Comparison of ENCODE assay signal across 11 cellular contexts in the genomic region with DNA sequence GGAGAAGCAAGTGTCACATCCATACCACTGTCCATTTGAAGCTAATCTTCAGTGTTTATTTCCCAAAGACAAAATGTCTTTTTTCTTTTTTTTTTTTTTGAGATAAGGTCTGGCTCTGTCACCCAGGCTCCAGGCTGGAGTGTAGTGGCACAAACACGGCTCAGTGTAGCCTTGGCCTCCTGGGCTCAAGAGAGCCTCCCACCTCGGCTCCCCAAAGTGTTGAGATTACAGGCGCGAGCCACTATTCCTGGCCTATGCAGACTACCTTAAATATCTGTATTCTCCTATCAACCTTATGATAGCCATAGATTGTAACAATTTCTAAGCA. TPM values are rescaled to one million over a fixed set of nuclear protein-coding genes. Genes with fewer than 3 reads are reported as not detected.
DNase-seq lines count a peak whose midpoint lies in the region; ATAC-seq and TF ChIP-seq lines count a peak whose summit lies in the region.
"Had no signal": no experiment of that assay in that cellular context is flagged by ENCODE, and none has a peak within 500 bp of the region (broad histone marks: within the 10 kb centered on the region; RNA-seq: fewer than 3 reads in every experiment).

No MANE protein-coding gene starts in this region.

- H3K27ac Mint-ChIP-seq in stimulated activated naive CD8-positive, alpha-beta T cell treated with anti-CD3 and anti-CD28 coated beads, Interleukin-15, amount 100 ng/mL, for 72 hours, result no peak overlapping the region
- no peak overlapping the region for H3K27ac Mint-ChIP-seq in activated T-helper 17 cell treated with anti-CD3 and anti-CD28 coated beads, Interleukin-2, amount 50 U/mL, for 72 hours
- H3K27ac Mint-ChIP-seq in type B pancreatic cell, result peak overlapping the region; percentile 54
- H3K27ac Mint-ChIP-seq: nephron progenitor cell had no signal

- TF ChIP-seq CTCF in type B pancreatic cell (conservative IDR thresholded peaks at IDR 0.05), result no peak
- no peak for TF ChIP-seq CTCF in foreskin fibroblast (IDR thresholded peaks at IDR 0.05; ENCODE audit: low read depth, low read length)

- no peaks in the 10 kb centered on the region for H3K36me3 Mint-ChIP-seq in activated T-helper 17 cell treated with anti-CD3 and anti-CD28 coated beads, Interleukin-2, amount 50 U/mL, for 72 hours (ENCODE audit: low read depth)
- no peaks in the 10 kb centered on the region for H3K36me3 Mint-ChIP-seq in type B pancreatic cell

- H3K36me3 ChIP-seq in H7 (replicated peaks; ENCODE audit: control insufficient read depth, insufficient read depth, low read length), result no peaks in the 10 kb centered on the region
- H3K36me3 ChIP-seq: gastrocnemius medialis had no signal

- no peak overlapping the region for H3K4me3 ChIP-seq in H7 (ENCODE audit: insufficient read depth, low read depth, low read length)
- no peak overlapping the region for H3K4me3 ChIP-seq in foreskin fibroblast (ENCODE audit: low read depth in 1 of 2, low read length in 2 of 2)
- H3K4me3 ChIP-seq: gastrocnemius medialis had no signal

- no peak for DNase-seq in stimulated activated naive CD8-positive, alpha-beta T cell treated with anti-CD3 and anti-CD28 coated beads, Interleukin-15, amount 100 ng/mL, for 72 hours
- DNase-seq in stimulated activated naive CD8-positive, alpha-beta T cell treated with anti-CD3 and anti-CD28 coated beads, Interleukin-15, Interleukin-2, amounts not matched to agents 100 U/mL and 50 U/mL, for 24 hours, result no peak
- no peak for DNase-seq in type B pancreatic cell (ENCODE audit: extremely low spot score, unreplicated experiment)
- DNase-seq in H7, result no peak
- no peak for DNase-seq in foreskin fibroblast
- DNase-seq in SHP77 treated with DMSO at 0.1 percent for 48 hours (lab: John Stamatoyannopoulos, UW), result no peak
- DNase-seq: GOT3 had no signal

- peaks cover 14% of the 10 kb centered on the region for H3K4me1 Mint-ChIP-seq in stimulated activated naive CD8-positive, alpha-beta T cell treated with anti-CD3 and anti-CD28 coated beads, Interleukin-15, amount 100 ng/mL, for 72 hours
- peaks cover 7% of the 10 kb centered on the region for H3K4me1 Mint-ChIP-seq in activated T-helper 17 cell treated with anti-CD3 and anti-CD28 coated beads, Interleukin-2, amount 50 U/mL, for 72 hours
- peaks cover 4% of the 10 kb centered on the region for H3K4me1 Mint-ChIP-seq in type B pancreatic cell (ENCODE audit: unreplicated experiment)
- H3K4me1 Mint-ChIP-seq: nephron progenitor cell had no signal

- no peaks in the 10 kb centered on the region; the same call in 1 of the 2 replicates for H3K27me3 ChIP-seq in H7 (ENCODE audit: control insufficient read depth, insufficient read depth, low read length)
- H3K27me3 ChIP-seq: gastrocnemius medialis had no signal

- no peaks in the 10 kb centered on the region for H3K9me3 Mint-ChIP-seq in stimulated activated naive CD8-positive, alpha-beta T cell treated with anti-CD3 and anti-CD28 coated beads, Interleukin-15, amount 100 ng/mL, for 72 hours
- no peaks in the 10 kb centered on the region for H3K9me3 Mint-ChIP-seq in activated T-helper 17 cell treated with anti-CD3 and anti-CD28 coated beads, Interleukin-2, amount 50 U/mL, for 72 hours
- H3K9me3 Mint-ChIP-seq in type B pancreatic cell, result no peaks in the 10 kb centered on the region
- H3K9me3 Mint-ChIP-seq: nephron progenitor cell had no signal

- ATAC-seq in stimulated activated naive CD8-positive, alpha-beta T cell treated with anti-CD3 and anti-CD28 coated beads, Interleukin-15, amount 100 ng/mL, for 72 hours, result peak; percentile 48
- no peak for ATAC-seq in stimulated activated naive CD8-positive, alpha-beta T cell treated with anti-CD3 and anti-CD28 coated beads, Interleukin-15, Interleukin-2, amounts not matched to agents 100 U/mL and 50 U/mL, for 24 hours
- ATAC-seq in HG02798 (IDR thresholded peaks at IDR 0.05; ENCODE audit: poor library complexity, unreplicated experiment), result peak; percentile 7
- ATAC-seq in activated T-helper 17 cell treated with anti-CD3 and anti-CD28 coated beads, Interleukin-2, amount 50 U/mL, for 72 hours (replicated peaks), result peak; percentile 21

- peaks cover 15% of the 10 kb centered on the region for H3K27me3 Mint-ChIP-seq in stimulated activated naive CD8-positive, alpha-beta T cell treated with anti-CD3 and anti-CD28 coated beads, Interleukin-15, amount 100 ng/mL, for 72 hours
- H3K27me3 Mint-ChIP-seq in activated T-helper 17 cell treated with anti-CD3 and anti-CD28 coated beads, Interleukin-2, amount 50 U/mL, for 72 hours, result peaks cover 29% of the 10 kb centered on the region
- peaks cover 56% of the 10 kb centered on the region for H3K27me3 Mint-ChIP-seq in type B pancreatic cell

- H3K4me3 Mint-ChIP-seq in stimulated activated naive CD8-positive, alpha-beta T cell treated with anti-CD3 and anti-CD28 coated beads, Interleukin-15, amount 100 ng/mL, for 72 hours, result no peak overlapping the region
- no peak overlapping the region for H3K4me3 Mint-ChIP-seq in activated T-helper 17 cell treated with anti-CD3 and anti-CD28 coated beads, Interleukin-2, amount 50 U/mL, for 72 hours
- H3K4me3 Mint-ChIP-seq in type B pancreatic cell, result no peak overlapping the region
- H3K4me3 Mint-ChIP-seq: nephron progenitor cell had no signal

RNA-seq across cellular contexts. Expression of a gene that starts 27.7 kb away (rescaled TPM):
- total RNA-seq in activated T-helper 17 cell treated with anti-CD3 and anti-CD28 coated beads, Interleukin-2, amount 50 U/mL, for 72 hours, result 10 to 100 TPM; 21.4 to 23.4 TPM
- total RNA-seq in type B pancreatic cell (ENCODE audit: low replicate concordance), result 20.2 and 25.5 TPM in 2 replicates
- 13.7 and 16.6 TPM in 2 replicates for total RNA-seq in H7 (2014; rRNA removed; shearing (Covaris generic))

RNA-seq across cellular contexts. Expression of a gene that starts 50.0 kb away (rescaled TPM):
- under 1 TPM; 0.04 to 0.13 TPM for total RNA-seq in activated T-helper 17 cell treated with anti-CD3 and anti-CD28 coated beads, Interleukin-2, amount 50 U/mL, for 72 hours
- total RNA-seq in type B pancreatic cell (ENCODE audit: low replicate concordance), result 1.7 and 3.1 TPM in 2 replicates
- under 0.01 and 0.03 TPM in 2 replicates for total RNA-seq in H7 (2014; rRNA removed; shearing (Covaris generic))

RNA-seq across cellular contexts. Expression of a gene that starts 55.8 kb away (rescaled TPM):
- total RNA-seq in activated T-helper 17 cell treated with anti-CD3 and anti-CD28 coated beads, Interleukin-2, amount 50 U/mL, for 72 hours, result 100 to 1,000 TPM; 133 to 158 TPM
- 54.6 and 101 TPM in 2 replicates for total RNA-seq in type B pancreatic cell (ENCODE audit: low replicate concordance)
- 143 and 195 TPM in 2 replicates for total RNA-seq in H7 (2014; rRNA removed; shearing (Covaris generic))
